In genomic region chr17:35943537-35943936, GRCh38 we compare ENCODE assay signal across 20 cellular contexts. TPM values are rescaled to one million over a fixed set of nuclear protein-coding genes. Genes with fewer than 3 reads are reported as not detected.
A peak's percentile ranks its signal among the peaks of the same experiment; 100 is the strongest.
DNase-seq lines count a peak whose midpoint lies in the region; ATAC-seq and TF ChIP-seq lines count a peak whose summit lies in the region.
"Had no signal": no experiment of that assay in that cellular context is flagged by ENCODE, and none has a peak within 500 bp of the region (broad histone marks: within the 10 kb centered on the region; RNA-seq: fewer than 3 reads in every experiment).

LYZL6 (minus strand) TSS chr17:35943713; CDS start chr17:35939356, 4,357 bp downstream.

- H3K4me1 Mint-ChIP-seq in natural killer cell = peaks cover 20 to 26% of the 10 kb centered on the region in 2 donors
- H3K4me1 Mint-ChIP-seq in natural killer cell treated with Interleukin-12 subunit alpha and Interleukin-12 subunit beta and Interleukin-15 and Interleukin-18, amount 100 ng/mL, for 72 hours (ENCODE audit: low read depth in 2 of 2) = peaks cover 4 to 9% of the 10 kb centered on the region in 2 donors
- peaks cover 21% of the 10 kb centered on the region for H3K4me1 Mint-ChIP-seq in endodermal cell
- H3K4me1 Mint-ChIP-seq in nephron = peaks cover 12% of the 10 kb centered on the region
- no peaks in the 10 kb centered on the region for H3K4me1 Mint-ChIP-seq in T-helper 17 cell
- H3K4me1 Mint-ChIP-seq: H9 had no signal

- no peak within 1 kb of the TSS for H3K4me3 Mint-ChIP-seq in natural killer cell
- no peak within 1 kb of the TSS for H3K4me3 Mint-ChIP-seq in natural killer cell treated with Interleukin-12 subunit alpha and Interleukin-12 subunit beta and Interleukin-15 and Interleukin-18, amount 100 ng/mL, for 72 hours
- peak within 1 kb of the TSS; percentile 31 for H3K4me3 Mint-ChIP-seq in endodermal cell
- H3K4me3 Mint-ChIP-seq in nephron = no peak within 1 kb of the TSS
- H3K4me3 Mint-ChIP-seq in T-helper 17 cell = no peak within 1 kb of the TSS
- H3K4me3 Mint-ChIP-seq: H9, HFFc6 had no signal

- H3K9me3 ChIP-seq in endodermal cell (ENCODE audit: control insufficient read depth, low read length) = no peaks in the 10 kb centered on the region
- H3K9me3 ChIP-seq in testis = no peaks in the 10 kb centered on the region
- H3K9me3 ChIP-seq in T-helper 17 cell (ENCODE audit: control insufficient read depth, low read length, poor library complexity, severe bottlenecking) = no peaks in the 10 kb centered on the region

- DNase-seq in natural killer cell = no peak
- no peak for DNase-seq in natural killer cell treated with Interleukin-12 subunit alpha and Interleukin-12 subunit beta and Interleukin-15 and Interleukin-18, amount 100 ng/mL, for 72 hours (ENCODE audit: low spot score)
- no peak for DNase-seq in endodermal cell
- DNase-seq in testis = no peak
- DNase-seq in T-helper 17 cell = no peak
- no peak for DNase-seq in occipital lobe (lab: John Stamatoyannopoulos, UW)
- DNase-seq: GF-D8, H9, HFFc6, NCI-H1092, NCI-H1436 treated with DMSO at 0.1 percent for 48 hours, NCI-H1930, NCI-H345, NCI-H524, NCI-H82, SIG-M5 had no signal

- H3K36me3 ChIP-seq in endodermal cell (ENCODE audit: control insufficient read depth, insufficient read depth, low read length) (no peaks in the 10 kb centered on the region), testis (ENCODE audit: low read depth, missing control alignments) (no peaks in the 10 kb centered on the region)

- H3K9ac ChIP-seq in endodermal cell (ENCODE audit: extremely low read depth, low read length, poor library complexity, severe bottlenecking) = peak within 1 kb of the TSS; percentile 29

- H3K27ac ChIP-seq in endodermal cell (ENCODE audit: low read depth, low read length) = peak within 1 kb of the TSS; percentile 12
- H3K27ac ChIP-seq in testis = no peak within 1 kb of the TSS
- H3K27ac ChIP-seq: C4-2B had no signal

- WGBS in endodermal cell (ENCODE audit: insufficient coverage in 1 of 2, insufficient read length in 1 of 2), 2 experiments = 90% methylated on average over 2 of the region's 2 CpGs; no CpG with 5 or more reads in 1 of the 2 experiments
- WGBS in testis, 2 donors = 80% methylated on average over 2 of the region's 2 CpGs

- H3K27me3 Mint-ChIP-seq in natural killer cell (ENCODE audit: low read depth in 2 of 2) (no peaks in the 10 kb centered on the region), endodermal cell (ENCODE audit: insufficient read depth) (no peaks in the 10 kb centered on the region), nephron (ENCODE audit: low read depth) (peaks cover 2% of the 10 kb centered on the region), T-helper 17 cell (peaks cover 23% of the 10 kb centered on the region)
- no peaks in the 10 kb centered on the region for H3K27me3 Mint-ChIP-seq in natural killer cell treated with Interleukin-12 subunit alpha and Interleukin-12 subunit beta and Interleukin-15 and Interleukin-18, amount 100 ng/mL, for 72 hours

- ATAC-seq in natural killer cell (no peak), T-helper 17 cell (no peak), GM18517 (IDR thresholded peaks at IDR 0.05; ENCODE audit: unreplicated experiment) (no peak)
- ATAC-seq in natural killer cell treated with Interleukin-12 subunit alpha and Interleukin-12 subunit beta and Interleukin-15 and Interleukin-18, amount 100 ng/mL, for 72 hours = no peak
- ATAC-seq: Panc1 had no signal

- intact Hi-C loops in natural killer cell (cut with micrococcal nuclease) (no loop called here), testis (cut with DNase I; ENCODE audit: low total_unique reads) (no loop called here)

- H3K27ac Mint-ChIP-seq in natural killer cell = peak within 1 kb of the TSS; percentile 50 to 68
- H3K27ac Mint-ChIP-seq in natural killer cell treated with Interleukin-12 subunit alpha and Interleukin-12 subunit beta and Interleukin-15 and Interleukin-18, amount 100 ng/mL, for 72 hours = peak within 1 kb of the TSS in 1 of 2 donors; percentile 28
- peak within 1 kb of the TSS; percentile 59 for H3K27ac Mint-ChIP-seq in endodermal cell
- peak within 1 kb of the TSS; percentile 3 to 79 (median 72) for H3K27ac Mint-ChIP-seq in nephron
- H3K27ac Mint-ChIP-seq in T-helper 17 cell = no peak within 1 kb of the TSS
- H3K27ac Mint-ChIP-seq: H9, HFFc6 had no signal

- H3K27me3 ChIP-seq in endodermal cell (ENCODE audit: control insufficient read depth, insufficient read depth, low read length, poor library complexity, severe bottlenecking) (no peaks in the 10 kb centered on the region), testis (no peaks in the 10 kb centered on the region)

- TF ChIP-seq CTCF in natural killer cell (IDR thresholded peaks at IDR 0.05) (no peak), endodermal cell (conservative IDR thresholded peaks at IDR 0.05) (no peak), nephron (IDR thresholded peaks at IDR 0.05; ENCODE audit: unreplicated experiment in 3 of 3) (no peak), testis (IDR thresholded peaks at IDR 0.05) (no peak)

- H3K4me1 ChIP-seq in endodermal cell (ENCODE audit: control insufficient read depth, insufficient read depth, low read length) (peaks cover 7% of the 10 kb centered on the region), testis (peaks cover 7% of the 10 kb centered on the region)

- TF ChIP-seq POLR2A in testis (IDR thresholded peaks at IDR 0.05) = no peak

- H3K4me3 ChIP-seq in endodermal cell (ENCODE audit: low read length) (peak within 1 kb of the TSS; percentile 44), testis (no peak within 1 kb of the TSS)

- H3K36me3 Mint-ChIP-seq in natural killer cell (no peaks in the 10 kb centered on the region), endodermal cell (ENCODE audit: low read depth) (no peaks in the 10 kb centered on the region), nephron (ENCODE audit: low read depth) (no peaks in the 10 kb centered on the region), T-helper 17 cell (ENCODE audit: low read depth) (no peaks in the 10 kb centered on the region)
- H3K36me3 Mint-ChIP-seq in natural killer cell treated with Interleukin-12 subunit alpha and Interleukin-12 subunit beta and Interleukin-15 and Interleukin-18, amount 100 ng/mL, for 72 hours = no peaks in the 10 kb centered on the region

- H3K9me3 Mint-ChIP-seq in natural killer cell (no peaks in the 10 kb centered on the region), endodermal cell (peaks cover 9% of the 10 kb centered on the region), nephron (no peaks in the 10 kb centered on the region)
- no peaks in the 10 kb centered on the region for H3K9me3 Mint-ChIP-seq in natural killer cell treated with Interleukin-12 subunit alpha and Interleukin-12 subunit beta and Interleukin-15 and Interleukin-18, amount 100 ng/mL, for 72 hours
- H3K9me3 Mint-ChIP-seq: H9, HFFc6 had no signal

RNA-seq across cellular contexts. Expression of gene LYZL6, which starts in this region (rescaled TPM):
- total RNA-seq in natural killer cell (not detected), endodermal cell (not detected), testis (10 to 100 TPM; 22.9 to 38.7 TPM), T-helper 17 cell (not detected), occipital lobe (not detected)
- total RNA-seq in natural killer cell treated with Interleukin-12 subunit alpha and Interleukin-12 subunit beta and Interleukin-15 and Interleukin-18, amount 100 ng/mL, for 72 hours = not detected
- polyA plus RNA-seq in endodermal cell (2013, experiment 1 of 2) = not detected
- not detected for polyA plus RNA-seq in endodermal cell (2013, experiment 2 of 2)
- 82.6 TPM for polyA plus RNA-seq in testis (ENCODE audit: insufficient read depth, low read depth, low replicate concordance)
- total RNA-seq: H9, HFFc6 had no signal

Comparison
In these comparisons a context has a peak if more than half of its experiments do, and no peak if none do; other contexts are left out.
1. RNA of gene LYZL6 (total RNA-seq): 22.9 to 38.7 TPM in testis; not detected in natural killer cell, not detected in natural killer cell treated with Interleukin-12 subunit alpha and Interleukin-12 subunit beta and Interleukin-15 and Interleukin-18, amount 100 ng/mL, for 72 hours, not detected in endodermal cell, not detected in T-helper 17 cell and not detected in occipital lobe (single experiment); every median in the first group is over 10 times any median in the second.